Comparison of ENCODE assay signal across 22 cellular contexts in genomic region chr5:169906745-169907649, GRCh38.
DNase-seq lines count a peak whose midpoint lies in the region; ATAC-seq and TF ChIP-seq lines count a peak whose summit lies in the region.
"Had no signal": no experiment of that assay in that cellular context is flagged by ENCODE, and none has a peak within 500 bp of the region (broad histone marks: within the 10 kb centered on the region; RNA-seq: fewer than 3 reads in every experiment).

No MANE protein-coding gene starts in this region.

- H3K36me3 Mint-ChIP-seq in endodermal cell (ENCODE audit: low read depth), result no peaks in the 10 kb centered on the region
- H3K36me3 Mint-ChIP-seq in activated T-cell treated with anti-CD3 and anti-CD28 coated beads, Interleukin-2, amount 50 U/mL, for 72 hours (ENCODE audit: insufficient read depth in 2 of 2), result no peaks in the 10 kb centered on the region

- H3K27ac ChIP-seq in AG04450 (ENCODE audit: low read depth, low read length) (peak overlapping the region; percentile 39), endodermal cell (ENCODE audit: low read depth, low read length) (no peak overlapping the region)
- H3K27ac ChIP-seq: PC-9, tibial nerve had no signal

- no peak overlapping the region for H3K9ac ChIP-seq in endodermal cell (ENCODE audit: extremely low read depth, low read length, poor library complexity, severe bottlenecking)

- TF ChIP-seq CTCF in AG04450 (IDR thresholded peaks at IDR 0.05; ENCODE audit: low read depth, low read length), result no peak
- no peak for TF ChIP-seq CTCF in endodermal cell (conservative IDR thresholded peaks at IDR 0.05)
- no peak for TF ChIP-seq CTCF in BE2C (IDR thresholded peaks at IDR 0.05; ENCODE audit: low read depth, low read length)

- no peak for ATAC-seq in activated T-cell treated with anti-CD3 and anti-CD28 coated beads, Interleukin-2, amount 50 U/mL, for 72 hours (replicated peaks in 1 of 2)
- ATAC-seq: GM12878; naive thymus-derived CD8-positive, alpha-beta T cell; stimulated activated naive B cell treated with anti-CD40 and anti-IgM and Interleukin-4, amounts not matched to agents 10 μg/mL and 1 μg/mL and 100 μg/mL, for 72 hours had no signal

- DNase-seq in AG04450 (ENCODE audit: low read depth, low spot score) (no peak), AG20443 (ENCODE audit: low spot score) (peak; percentile 80), NCI-H1105 treated with DMSO at 0.1 percent for 48 hours (lab: John Stamatoyannopoulos, UW) (peak; percentile 71), endodermal cell (peak; percentile 90), iPS-NIHi7 (ENCODE audit: extremely low spot score) (no peak), C1 segment of cervical spinal cord (lab: John Stamatoyannopoulos, UW) (no peak), BE2C (no peak)
- no peak for DNase-seq in activated T-cell treated with anti-CD3 and anti-CD28 coated beads, Interleukin-2, amount 50 U/mL, for 72 hours
- DNase-seq: activated CD4-positive, alpha-beta T cell treated with anti-CD3 and anti-CD28 coated beads, Interleukin-2, amount 50 U/mL, for 48 hours; activated naive CD4-positive, alpha-beta T cell; foreskin melanocyte; GDM1; H9; kidney glomerular epithelial cell; naive thymus-derived CD8-positive, alpha-beta T cell; NCI-H187; NCI-H524; PC-9; stimulated activated naive B cell treated with anti-CD40 and anti-IgM and Interleukin-4, amounts not matched to agents 10 μg/mL and 1 μg/mL and 100 μg/mL, for 72 hours; T-helper 2 cell had no signal

- no peaks in the 10 kb centered on the region for H3K9me3 ChIP-seq in AG04450 (ENCODE audit: control insufficient read depth, insufficient read depth, low read length)
- H3K9me3 ChIP-seq in endodermal cell (ENCODE audit: control insufficient read depth, low read length), result no peaks in the 10 kb centered on the region
- no peaks in the 10 kb centered on the region for H3K9me3 ChIP-seq in BE2C
- H3K9me3 ChIP-seq: tibial nerve had no signal

- CTCF ChIA-PET in AG04450 (lab: Charles Lee), result interaction anchor here (0.6 to 2.8 kb wide), 3 partner anchors 9 to 293 kb away, joined by 4 to 15 read pairs (median 9); partner anchors contain the start of gene INSYN2B

- H3K36me3 ChIP-seq in endodermal cell (ENCODE audit: control insufficient read depth, insufficient read depth, low read length) (no peaks in the 10 kb centered on the region), BE2C (no peaks in the 10 kb centered on the region)
- H3K36me3 ChIP-seq: tibial nerve had no signal

- no peaks in the 10 kb centered on the region for H3K9me3 Mint-ChIP-seq in endodermal cell
- H3K9me3 Mint-ChIP-seq in activated T-cell treated with anti-CD3 and anti-CD28 coated beads, Interleukin-2, amount 50 U/mL, for 72 hours, result no peaks in the 10 kb centered on the region
- H3K9me3 Mint-ChIP-seq: H9; naive thymus-derived CD8-positive, alpha-beta T cell; stimulated activated naive B cell treated with anti-CD40 and anti-IgM and Interleukin-4, amounts not matched to agents 10 μg/mL and 1 μg/mL and 100 μg/mL, for 72 hours had no signal

- peaks cover 47% of the 10 kb centered on the region for H3K4me1 Mint-ChIP-seq in endodermal cell
- H3K4me1 Mint-ChIP-seq in activated T-cell treated with anti-CD3 and anti-CD28 coated beads, Interleukin-2, amount 50 U/mL, for 72 hours (ENCODE audit: low read depth), result peaks cover 15% of the 10 kb centered on the region

- peak overlapping the region; percentile 29 for H3K27ac Mint-ChIP-seq in endodermal cell
- no peak overlapping the region for H3K27ac Mint-ChIP-seq in activated T-cell treated with anti-CD3 and anti-CD28 coated beads, Interleukin-2, amount 50 U/mL, for 72 hours
- H3K27ac Mint-ChIP-seq: H9; stimulated activated naive B cell treated with anti-CD40 and anti-IgM and Interleukin-4, amounts not matched to agents 10 μg/mL and 1 μg/mL and 100 μg/mL, for 72 hours had no signal

- 83 to 97% methylated on average over 5 to 8 of the region's 8 CpGs for WGBS in endodermal cell (ENCODE audit: insufficient coverage in 1 of 2, insufficient read length in 1 of 2), 2 experiments

- no peaks in the 10 kb centered on the region for H3K27me3 ChIP-seq in AG04450 (ENCODE audit: control insufficient read depth, insufficient read depth, low read length)
- H3K27me3 ChIP-seq in endodermal cell (ENCODE audit: control insufficient read depth, insufficient read depth, low read length, poor library complexity, severe bottlenecking), result peaks cover 4% of the 10 kb centered on the region
- no peaks in the 10 kb centered on the region for H3K27me3 ChIP-seq in BE2C
- H3K27me3 ChIP-seq: tibial nerve had no signal

- no peak overlapping the region for H3K4me3 Mint-ChIP-seq in endodermal cell
- H3K4me3 Mint-ChIP-seq in activated T-cell treated with anti-CD3 and anti-CD28 coated beads, Interleukin-2, amount 50 U/mL, for 72 hours, result no peak overlapping the region
- H3K4me3 Mint-ChIP-seq: H9; naive thymus-derived CD8-positive, alpha-beta T cell; stimulated activated naive B cell treated with anti-CD40 and anti-IgM and Interleukin-4, amounts not matched to agents 10 μg/mL and 1 μg/mL and 100 μg/mL, for 72 hours had no signal

- no peak overlapping the region for H3K4me3 ChIP-seq in AG04450 (ENCODE audit: low read depth, low read length)
- H3K4me3 ChIP-seq in endodermal cell (ENCODE audit: low read length), result no peak overlapping the region
- no peak overlapping the region for H3K4me3 ChIP-seq in BE2C (ENCODE audit: low read depth, low read length)
- H3K4me3 ChIP-seq: GM12878, PC-9, tibial nerve had no signal

- H3K4me1 ChIP-seq in endodermal cell (ENCODE audit: control insufficient read depth, insufficient read depth, low read length), result peaks cover 8% of the 10 kb centered on the region
- no peaks in the 10 kb centered on the region for H3K4me1 ChIP-seq in BE2C
- H3K4me1 ChIP-seq: tibial nerve had no signal

- POLR2A ChIA-PET in AG04450 (lab: Yijun Ruan, JAX), result no interaction called here

- peaks cover 19% of the 10 kb centered on the region for H3K27me3 Mint-ChIP-seq in endodermal cell (ENCODE audit: insufficient read depth)
- no peaks in the 10 kb centered on the region for H3K27me3 Mint-ChIP-seq in activated T-cell treated with anti-CD3 and anti-CD28 coated beads, Interleukin-2, amount 50 U/mL, for 72 hours (ENCODE audit: low read depth)
- H3K27me3 Mint-ChIP-seq: naive thymus-derived CD8-positive, alpha-beta T cell; stimulated activated naive B cell treated with anti-CD40 and anti-IgM and Interleukin-4, amounts not matched to agents 10 μg/mL and 1 μg/mL and 100 μg/mL, for 72 hours had no signal

Comparison
In these comparisons a context has a peak if more than half of its experiments do, and no peak if none do; other contexts are left out.
1. DNase-seq: peak in AG20443 (single experiment), NCI-H1105 treated with DMSO at 0.1 percent for 48 hours (single experiment) and endodermal cell (single experiment); none in AG04450 (single experiment), iPS-NIHi7 (single experiment), C1 segment of cervical spinal cord (0 of 14), BE2C (single experiment) and activated T-cell treated with anti-CD3 and anti-CD28 coated beads, Interleukin-2, amount 50 U/mL, for 72 hours (0 of 2).